ENCODE assay signal across 15 cellular contexts in genomic region chr20:51860015-51860882, GRCh38. TPM values are rescaled to one million over a fixed set of nuclear protein-coding genes. Genes with fewer than 3 reads are reported as not detected.
DNase-seq lines count a peak whose midpoint lies in the region; ATAC-seq, FAIRE-seq and TF ChIP-seq lines count a peak whose summit lies in the region.
"Had no signal": no experiment of that assay in that cellular context is flagged by ENCODE, and none has a peak within 500 bp of the region (broad histone marks: within the 10 kb centered on the region; RNA-seq: fewer than 3 reads in every experiment).

No MANE protein-coding gene starts in this region.

- POLR2A ChIA-PET in OCI-LY7 (lab: Charles Lee) = no interaction called here

- no peak overlapping the region for H3K4me3 Mint-ChIP-seq in GM23338
- H3K4me3 Mint-ChIP-seq: activated naive CD8-positive, alpha-beta T cell treated with anti-CD3 and anti-CD28 coated beads for 36 hours had no signal

- H3K4me1 ChIP-seq in GM23338 (ENCODE audit: insufficient read depth) (no peaks in the 10 kb centered on the region), small intestine (ENCODE audit: control insufficient read depth in 2 of 2, insufficient read depth in 1 of 2, low read depth in 1 of 2, low read length in 1 of 2) (peaks cover 0 to 3% of the 10 kb centered on the region in 2 donors), OCI-LY7 (ENCODE audit: insufficient read depth, low read length, poor library complexity, severe bottlenecking) (no peaks in the 10 kb centered on the region), tibial artery (no peaks in the 10 kb centered on the region)
- H3K4me1 ChIP-seq: suprapubic skin had no signal

- no peak for TF ChIP-seq CTCF in GM23338 (conservative IDR thresholded peaks at IDR 0.05; ENCODE audit: low read depth in 2 of 2)
- no peak for TF ChIP-seq CTCF in OCI-LY7 (conservative IDR thresholded peaks at IDR 0.05; ENCODE audit: low read length)
- no peak for TF ChIP-seq CTCF in tibial artery (IDR thresholded peaks at IDR 0.05)

- no peaks in the 10 kb centered on the region for H3K9me3 Mint-ChIP-seq in GM23338
- H3K9me3 Mint-ChIP-seq: activated naive CD8-positive, alpha-beta T cell treated with anti-CD3 and anti-CD28 coated beads for 36 hours had no signal

- H3K4me3 ChIP-seq in GM23338 = no peak overlapping the region
- H3K4me3 ChIP-seq in small intestine (ENCODE audit: low read depth in 1 of 2, low read length in 2 of 2) = no peak overlapping the region
- no peak overlapping the region for H3K4me3 ChIP-seq in OCI-LY7 (ENCODE audit: low read depth, low read length, poor library complexity, severe bottlenecking)
- no peak overlapping the region for H3K4me3 ChIP-seq in tibial artery
- H3K4me3 ChIP-seq: lung, suprapubic skin had no signal

- H3K79me2 ChIP-seq in GM23338 (replicated peaks; ENCODE audit: insufficient read depth) = no peaks in the 10 kb centered on the region
- no peaks in the 10 kb centered on the region for H3K79me2 ChIP-seq in OCI-LY7 (ENCODE audit: insufficient read depth, low read depth, low read length)

- no peaks in the 10 kb centered on the region for H3F3A ChIP-seq in GM23338 (replicated peaks; ENCODE audit: low read depth)

- no TSS peak for BruUV-seq in OCI-LY7 (replicated peaks; lab: Mats Ljungman, UMichigan)

- H3K27me3 Mint-ChIP-seq in GM23338 (ENCODE audit: insufficient read depth, low read depth, poor library complexity) = peaks cover 16% of the 10 kb centered on the region

- H2AFZ ChIP-seq in GM23338 (peak overlapping the region; percentile 23; the same call in 1 of the 2 replicates), OCI-LY7 (ENCODE audit: low read length) (no peak overlapping the region)

- H3K27me3 ChIP-seq in GM23338 (ENCODE audit: insufficient read depth) (no peaks in the 10 kb centered on the region), small intestine (ENCODE audit: control insufficient read depth in 2 of 2, insufficient read depth in 2 of 2, low read length in 2 of 2) (peaks cover 0 to 3% of the 10 kb centered on the region in 2 donors), tibial artery (peaks cover 0 to 7% of the 10 kb centered on the region in 2 donors)

- no peaks in the 10 kb centered on the region for H3K9me2 ChIP-seq in GM23338 (ENCODE audit: insufficient read depth)
- H3K9me2 ChIP-seq in OCI-LY7 (ENCODE audit: insufficient read depth, low read length) = no peaks in the 10 kb centered on the region

- no peaks in the 10 kb centered on the region for H3K36me3 Mint-ChIP-seq in GM23338 (ENCODE audit: low read depth)
- H3K36me3 Mint-ChIP-seq: activated naive CD8-positive, alpha-beta T cell treated with anti-CD3 and anti-CD28 coated beads for 36 hours had no signal

- H3K36me3 ChIP-seq in GM23338 (ENCODE audit: insufficient read depth) (no peaks in the 10 kb centered on the region), small intestine (ENCODE audit: control insufficient read depth in 2 of 2, insufficient read depth in 2 of 2, low read length in 2 of 2) (no peaks in the 10 kb centered on the region), OCI-LY7 (ENCODE audit: insufficient read depth, low read length) (no peaks in the 10 kb centered on the region), tibial artery (no peaks in the 10 kb centered on the region)
- H3K36me3 ChIP-seq: suprapubic skin had no signal

- no peak for ATAC-seq in GM23338
- ATAC-seq: HCT116 had no signal

- H3K4me2 ChIP-seq in GM23338 (no peak overlapping the region), OCI-LY7 (ENCODE audit: low read length) (no peak overlapping the region)

- DNase-seq in GM23338 (ENCODE audit: low spot score) (no peak), SK-N-DZ (ENCODE audit: low spot score) (peak; percentile 52), foreskin melanocyte (peak; percentile 29), small intestine (peak; percentile 85), OCI-LY7 (ENCODE audit: low spot score) (no peak), tibial artery (no peak)
- no peak for DNase-seq in activated CD8-positive, alpha-beta memory T cell treated with anti-CD3 and anti-CD28 coated beads for 24 hours
- no peak for DNase-seq in activated CD8-positive, alpha-beta memory T cell treated with anti-CD3 and anti-CD28 coated beads, Interleukin-2, amount 50 U/mL, for 48 hours
- DNase-seq: activated naive CD8-positive, alpha-beta T cell treated with anti-CD3 and anti-CD28 coated beads for 36 hours; dermis blood vessel endothelial cell; NCI-H2171 treated with DMSO at 0.1 percent for 48 hours; RPMI8226 had no signal

- intact Hi-C loops in OCI-LY7 (cut with micrococcal nuclease; ENCODE audit: unreplicated experiment) (no loop called here), tibial artery (cut with DNase I; ENCODE audit: low total_unique reads) (no loop called here)

- WGBS in small intestine, 3 donors = 13 to 48% (median 36%) methylated on average over 6 of the region's 6 CpGs

- H4K20me1 ChIP-seq in GM23338 (replicated peaks; ENCODE audit: insufficient read depth) = no peaks in the 10 kb centered on the region
- no peaks in the 10 kb centered on the region for H4K20me1 ChIP-seq in OCI-LY7 (ENCODE audit: insufficient read depth, low read length)

- no peak for FAIRE-seq in small intestine (lab: Jason Lieb, UNC)

- H3K9me3 ChIP-seq in small intestine (ENCODE audit: control insufficient read depth, low read depth) = no peaks in the 10 kb centered on the region
- no peaks in the 10 kb centered on the region for H3K9me3 ChIP-seq in OCI-LY7 (ENCODE audit: low read length)
- H3K9me3 ChIP-seq in tibial artery = no peaks in the 10 kb centered on the region
- H3K9me3 ChIP-seq: suprapubic skin had no signal

- H3K27ac Mint-ChIP-seq in GM23338 = no peak overlapping the region
- H3K27ac Mint-ChIP-seq: activated naive CD8-positive, alpha-beta T cell treated with anti-CD3 and anti-CD28 coated beads for 36 hours had no signal

- H3K4me1 Mint-ChIP-seq in GM23338 = peaks cover 14% of the 10 kb centered on the region
- H3K4me1 Mint-ChIP-seq: activated naive CD8-positive, alpha-beta T cell treated with anti-CD3 and anti-CD28 coated beads for 36 hours had no signal

- CTCF ChIA-PET in OCI-LY7 (lab: Charles Lee; ENCODE audit: unreplicated experiment) = no interaction called here

- H3K27ac ChIP-seq in GM23338 (ENCODE audit: low read depth) (no peak overlapping the region), small intestine (ENCODE audit: low read depth in 1 of 2, low read length in 1 of 2) (no peak overlapping the region), OCI-LY7 (ENCODE audit: low read depth, low read length, poor library complexity, severe bottlenecking) (no peak overlapping the region), tibial artery (no peak overlapping the region)
- H3K27ac ChIP-seq: suprapubic skin had no signal

TF ChIP-seq in GM23338, 12 proteins besides CTCF, POLR2A, EP300 and RAD21:
- TF ChIP-seq, protein P1, sequence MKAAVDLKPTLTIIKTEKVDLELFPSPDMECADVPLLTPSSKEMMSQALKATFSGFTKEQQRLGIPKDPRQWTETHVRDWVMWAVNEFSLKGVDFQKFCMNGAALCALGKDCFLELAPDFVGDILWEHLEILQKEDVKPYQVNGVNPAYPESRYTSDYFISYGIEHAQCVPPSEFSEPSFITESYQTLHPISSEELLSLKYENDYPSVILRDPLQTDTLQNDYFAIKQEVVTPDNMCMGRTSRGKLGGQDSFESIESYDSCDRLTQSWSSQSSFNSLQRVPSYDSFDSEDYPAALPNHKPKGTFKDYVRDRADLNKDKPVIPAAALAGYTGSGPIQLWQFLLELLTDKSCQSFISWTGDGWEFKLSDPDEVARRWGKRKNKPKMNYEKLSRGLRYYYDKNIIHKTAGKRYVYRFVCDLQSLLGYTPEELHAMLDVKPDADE (IDR thresholded peaks at IDR 0.05) = no peak
- no peak for TF ChIP-seq JUNB (IDR thresholded peaks at IDR 0.05; ENCODE audit: unreplicated experiment)
- no peak for TF ChIP-seq STAT1 (IDR thresholded peaks at IDR 0.05; ENCODE audit: unreplicated experiment)
- no peak for TF ChIP-seq NANOG (IDR thresholded peaks at IDR 0.05; ENCODE audit: borderline replicate concordance)

RNA-seq across cellular contexts. Expression of gene SALL4, which starts 57.9 kb away (rescaled TPM):
- total RNA-seq in GM23338 (2014; rRNA removed; shearing (Covaris generic)) = 218 and 227 TPM in 2 replicates
- polyA plus RNA-seq in GM23338 (2016; fragmentation: Nextera tagmentation; extraction: Ambion mirVana) = 122 and 123 TPM in 2 replicates
- polyA plus RNA-seq in SK-N-DZ (2014; cell fraction: cytosol; rRNA removed) = 2.9 and 3.3 TPM in 2 replicates
- polyA plus RNA-seq in SK-N-DZ (2014; cell fraction: nucleus; rRNA removed) = 3.5 and 8.2 TPM in 2 replicates
- under 1 TPM in 1 of 3 donors, not detected in 2; 0.06 TPM for polyA plus RNA-seq in small intestine
- 0.06 and 0.18 TPM in 2 replicates for total RNA-seq in OCI-LY7 (2014; rRNA removed; shearing (Covaris generic))
- total RNA-seq in OCI-LY7 (2022) = not detected in 2 replicates

Comparison
In these comparisons a context has a peak if more than half of its experiments do, and no peak if none do; other contexts are left out.
1. DNase-seq: peak in SK-N-DZ (single experiment), foreskin melanocyte (single experiment) and small intestine (single experiment); none in GM23338 (single experiment), OCI-LY7 (single experiment), activated CD8-positive, alpha-beta memory T cell treated with anti-CD3 and anti-CD28 coated beads for 24 hours (single experiment), activated CD8-positive, alpha-beta memory T cell treated with anti-CD3 and anti-CD28 coated beads, Interleukin-2, amount 50 U/mL, for 48 hours (single experiment) and tibial artery (0 of 2).
2. RNA of gene SALL4, which starts 57.9 kb away (total RNA-seq): 218 to 227 TPM in GM23338; 0.06 to 0.18 TPM in OCI-LY7; every median in the first group is over 100 times any median in the second.